10 cellular contexts compared by ENCODE assay signal in the genomic region with DNA sequence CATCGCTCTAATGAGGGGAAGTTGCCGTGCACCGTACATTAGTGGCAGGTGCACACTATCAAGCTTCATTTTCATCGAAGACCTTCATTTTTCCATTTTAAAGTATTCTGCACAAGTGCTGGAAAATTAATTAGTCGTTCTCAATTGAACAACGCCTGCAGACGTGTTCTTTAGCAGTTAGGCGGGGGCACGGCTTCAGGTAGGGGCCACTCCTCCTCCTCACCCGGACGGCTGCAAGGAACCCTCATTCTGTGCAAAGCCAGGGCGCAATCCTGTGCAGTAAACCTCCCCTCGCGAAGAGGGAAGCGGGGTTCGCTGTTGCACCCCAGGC. TPM values are rescaled to one million over a fixed set of nuclear protein-coding genes. Genes with fewer than 3 reads are reported as not detected.
DNase-seq lines count a peak whose midpoint lies in the region; ATAC-seq, FAIRE-seq and TF ChIP-seq lines count a peak whose summit lies in the region.
"Had no signal": no experiment of that assay in that cellular context is flagged by ENCODE, and none has a peak within 500 bp of the region (broad histone marks: within the 10 kb centered on the region; RNA-seq: fewer than 3 reads in every experiment).

No MANE protein-coding gene starts in this region.

- H3K79me2 ChIP-seq in mammary epithelial cell (ENCODE audit: insufficient read depth, low read length), result no peaks in the 10 kb centered on the region

- TF ChIP-seq CTCF in mammary epithelial cell (conservative IDR thresholded peaks at IDR 0.05 in 1 of 2, IDR thresholded peaks at IDR 0.05 in 1 of 2; ENCODE audit: extremely low read depth in 1 of 2, insufficient read depth in 1 of 2, low read depth in 1 of 2, low read length in 2 of 2) (no peak), mesothelial cell of epicardium (IDR thresholded peaks at IDR 0.05; ENCODE audit: unreplicated experiment) (no peak), type B pancreatic cell (conservative IDR thresholded peaks at IDR 0.05) (no peak)

- peak overlapping the region; percentile 95 for H3K4me2 ChIP-seq in mammary epithelial cell (ENCODE audit: insufficient read depth, low read depth, low read length)

- H3K27ac ChIP-seq in mammary epithelial cell (ENCODE audit: insufficient read depth, low read depth, low read length), result no peak overlapping the region

- no peak overlapping the region for H3K27ac Mint-ChIP-seq in activated naive CD4-positive, alpha-beta T cell treated with anti-CD3 and anti-CD28 coated beads, Interleukin-2, amount 50 U/mL, for 24 hours
- no peak overlapping the region for H3K27ac Mint-ChIP-seq in mesothelial cell of epicardium
- H3K27ac Mint-ChIP-seq in type B pancreatic cell, result no peak overlapping the region
- H3K27ac Mint-ChIP-seq: activated CD4-positive, alpha-beta T cell treated with anti-CD3 and anti-CD28 coated beads, Interleukin-2, amount 10 ng/mL, durations not matched to agents 7 days and 5 days had no signal

- no peaks in the 10 kb centered on the region for H3K36me3 Mint-ChIP-seq in activated naive CD4-positive, alpha-beta T cell treated with anti-CD3 and anti-CD28 coated beads, Interleukin-2, amount 50 U/mL, for 24 hours
- H3K36me3 Mint-ChIP-seq in mesothelial cell of epicardium (no peaks in the 10 kb centered on the region), type B pancreatic cell (no peaks in the 10 kb centered on the region)

- H2AFZ ChIP-seq in mammary epithelial cell (ENCODE audit: low read depth, low read length), result peak overlapping the region; percentile 99

- intact Hi-C loops in mammary epithelial cell (cut with micrococcal nuclease), result loop anchor here (1.0 to 10.0 kb wide), 8 partner anchors 63 to 1072 kb away; no protein-coding TSS in a partner anchor

- in situ Hi-C loops in mammary epithelial cell (cut with MboI; ENCODE audit: low sequenced_read_pairs in 2 of 2), result loop anchor here in 1 of 2 donors (10.0 kb wide), 1 partner anchor 68 kb away; no protein-coding TSS in a partner anchor

- H3K9me3 ChIP-seq in mammary epithelial cell (replicated peaks; ENCODE audit: insufficient read depth, low read length), result no peaks in the 10 kb centered on the region

- peaks cover 14% of the 10 kb centered on the region for H3K4me1 ChIP-seq in mammary epithelial cell (ENCODE audit: insufficient read depth, low read length)

- WGBS in mammary epithelial cell (ENCODE audit: low coverage, missing lambda C conversion rate), result 37% methylated on average over 15 of the region's 16 CpGs

- H3K36me3 ChIP-seq in mammary epithelial cell (ENCODE audit: insufficient read depth, low read length), result no peaks in the 10 kb centered on the region

- FAIRE-seq in HTR-8/SVneo (lab: Jason Lieb, UNC), result no peak

- no peak overlapping the region for H3K9ac ChIP-seq in mammary epithelial cell (ENCODE audit: insufficient read depth, low read length)

- no peaks in the 10 kb centered on the region for H3K27me3 ChIP-seq in mammary epithelial cell (ENCODE audit: insufficient read depth, low read length)

- no peaks in the 10 kb centered on the region for H3K9me3 Mint-ChIP-seq in activated naive CD4-positive, alpha-beta T cell treated with anti-CD3 and anti-CD28 coated beads, Interleukin-2, amount 50 U/mL, for 24 hours
- H3K9me3 Mint-ChIP-seq in mesothelial cell of epicardium, result peaks cover 4% of the 10 kb centered on the region
- H3K9me3 Mint-ChIP-seq in type B pancreatic cell, result no peaks in the 10 kb centered on the region
- H3K9me3 Mint-ChIP-seq: activated CD4-positive, alpha-beta T cell treated with anti-CD3 and anti-CD28 coated beads, Interleukin-2, amount 10 ng/mL, durations not matched to agents 7 days and 5 days had no signal

- dilution Hi-C loops in mammary epithelial cell (cut with HindIII; ENCODE audit: low sequenced_read_pairs), result no loop called here

- peaks cover 25% of the 10 kb centered on the region for H3K27me3 Mint-ChIP-seq in activated naive CD4-positive, alpha-beta T cell treated with anti-CD3 and anti-CD28 coated beads, Interleukin-2, amount 50 U/mL, for 24 hours
- no peaks in the 10 kb centered on the region for H3K27me3 Mint-ChIP-seq in mesothelial cell of epicardium (ENCODE audit: low read depth)
- H3K27me3 Mint-ChIP-seq in type B pancreatic cell, result peaks cover 32% of the 10 kb centered on the region

- BruUV-seq in mammary epithelial cell (replicated peaks; lab: Mats Ljungman, UMichigan), result no TSS peak

- CTCF ChIA-PET in mammary epithelial cell (lab: Charles Lee; ENCODE audit: low non-redundant PET), result no interaction called here

- no peaks in the 10 kb centered on the region for H3K4me1 Mint-ChIP-seq in activated naive CD4-positive, alpha-beta T cell treated with anti-CD3 and anti-CD28 coated beads, Interleukin-2, amount 50 U/mL, for 24 hours
- H3K4me1 Mint-ChIP-seq in mesothelial cell of epicardium (peaks cover 8% of the 10 kb centered on the region), type B pancreatic cell (ENCODE audit: unreplicated experiment) (peaks cover 6% of the 10 kb centered on the region)

- H4K20me1 ChIP-seq in mammary epithelial cell (ENCODE audit: insufficient read depth, low read length), result no peaks in the 10 kb centered on the region

- DNase-seq in activated naive CD4-positive, alpha-beta T cell treated with Interleukin-2 at 50 U/mL for 16 hours, result no peak
- DNase-seq in mammary epithelial cell (no peak), mesothelial cell of epicardium (ENCODE audit: low spot score in 2 of 2, unreplicated experiment in 2 of 2) (no peak), type B pancreatic cell (ENCODE audit: extremely low spot score, unreplicated experiment) (no peak), HTR-8/SVneo (ENCODE audit: insufficient read length, low spot score) (no peak), SW480 (ENCODE audit: low spot score) (no peak)
- DNase-seq: NCI-H2081 treated with DMSO at 0.1 percent for 48 hours had no signal

- H3K4me3 ChIP-seq in mammary epithelial cell (replicated peaks in 1 of 3; ENCODE audit: insufficient read depth in 1 of 3, low read depth in 2 of 3, low read length in 3 of 3), result peak overlapping the region; percentile 52 to 56 (median 56)

- no peak for ATAC-seq in HG03442 (IDR thresholded peaks at IDR 0.05; ENCODE audit: unreplicated experiment)

- peak overlapping the region; percentile 67 for H3K4me3 Mint-ChIP-seq in activated naive CD4-positive, alpha-beta T cell treated with anti-CD3 and anti-CD28 coated beads, Interleukin-2, amount 50 U/mL, for 24 hours
- peak overlapping the region; percentile 72 for H3K4me3 Mint-ChIP-seq in mesothelial cell of epicardium
- peak overlapping the region; percentile 84 for H3K4me3 Mint-ChIP-seq in type B pancreatic cell

RNA-seq across cellular contexts. Expression of gene NFIA, which starts 39.7 kb away (rescaled TPM):
- total RNA-seq in mammary epithelial cell (10 to 100 TPM in 1 of 2 donors, 1 to 10 TPM in 1; 8.7 to 33.2 TPM), mesothelial cell of epicardium (152 to 163 TPM (median 162 TPM) in 3 replicates), type B pancreatic cell (ENCODE audit: low replicate concordance) (10.5 and 49.4 TPM in 2 replicates)
- polyA plus RNA-seq in mammary epithelial cell, result 27.8 TPM
- 49.5 TPM for polyA minus RNA-seq in mammary epithelial cell
